Comparison of ENCODE assay signal across 20 cellular contexts in the genomic region with DNA sequence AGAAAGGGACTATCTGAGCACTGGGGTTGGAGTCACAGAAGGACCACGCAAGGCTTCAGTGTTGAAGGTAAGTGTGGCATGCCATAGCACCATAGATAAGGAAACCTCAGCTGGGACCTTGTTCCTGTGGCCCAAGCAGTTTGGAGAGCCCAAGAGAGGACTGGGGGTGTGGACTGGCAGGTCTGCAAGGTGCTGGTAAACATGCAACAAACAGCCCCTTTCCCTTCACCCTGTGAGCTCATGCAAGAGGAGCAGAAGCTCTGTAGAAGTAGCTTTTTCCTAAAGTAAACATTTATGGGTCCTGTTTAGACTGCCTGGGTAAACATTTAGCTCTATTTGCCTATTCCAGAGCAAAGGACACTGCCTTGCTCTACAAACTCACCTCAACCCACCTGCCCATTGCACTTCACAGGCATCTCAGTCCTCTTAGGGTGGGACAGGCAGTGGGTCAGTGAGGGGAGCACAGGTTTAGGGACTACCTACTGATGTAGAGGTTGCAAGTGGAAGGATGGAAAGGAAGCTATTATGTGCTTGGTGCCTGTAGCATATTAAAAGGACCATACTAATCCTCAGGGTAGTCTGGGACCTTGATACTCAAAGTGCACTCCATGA. TPM values are rescaled to one million over a fixed set of nuclear protein-coding genes. Genes with fewer than 3 reads are reported as not detected.
DNase-seq lines count a peak whose midpoint lies in the region; ATAC-seq and TF ChIP-seq lines count a peak whose summit lies in the region.
"Had no signal": no experiment of that assay in that cellular context is flagged by ENCODE, and none has a peak within 500 bp of the region (broad histone marks: within the 10 kb centered on the region; RNA-seq: fewer than 3 reads in every experiment).

No MANE protein-coding gene starts in this region.

- WGBS in spleen, 5 donors: 92 to 100% (median 97%) methylated on average over 1 of the region's 1 CpG

- H3K36me3 Mint-ChIP-seq in progenitor cell of endocrine pancreas (ENCODE audit: insufficient read depth): peaks cover 42% of the 10 kb centered on the region

- H3K36me3 ChIP-seq in spleen: peaks cover 14 to 39% (median 27%) of the 10 kb centered on the region in 6 donors

- DNase-seq in COLO668 (lab: John Stamatoyannopoulos, UW; ENCODE audit: unreplicated experiment): peak; percentile 3
- DNase-seq in NCI-H2029 treated with DMSO at 0.1 percent for 48 hours (lab: John Stamatoyannopoulos, UW): peak; percentile 24
- DNase-seq in left lobe of liver (ENCODE audit: low spot score): no peak
- DNase-seq in progenitor cell of endocrine pancreas (ENCODE audit: low spot score, unreplicated experiment): no peak
- no peak for DNase-seq in spleen
- no peak for DNase-seq in NCI-H1092 (lab: John Stamatoyannopoulos, UW)
- DNase-seq in stimulated activated CD4-positive, alpha-beta T cell treated with anti-CD3 and anti-CD28 coated beads, Interleukin-12 subunit alpha, Interleukin-12 subunit beta, amount 100 ng/mL, for 4 hours: no peak
- DNase-seq: Caco-2; CD8-positive, alpha-beta memory T cell; DMS153; DND-41; EL; GOT3; H7; HFFc6 had no signal

- H3K27me3 Mint-ChIP-seq in progenitor cell of endocrine pancreas: no peaks in the 10 kb centered on the region
- H3K27me3 Mint-ChIP-seq: IgD-negative memory B cell had no signal

- intact Hi-C loops in spleen (cut with DNase I; ENCODE audit: low total_unique reads): no loop called here

- H3K4me1 Mint-ChIP-seq in progenitor cell of endocrine pancreas (ENCODE audit: low read depth): peaks cover 2% of the 10 kb centered on the region
- H3K4me1 Mint-ChIP-seq: B cell; CD8-positive, alpha-beta memory T cell; IgD-negative memory B cell had no signal

- peak overlapping the region; percentile 31 for H3K27ac Mint-ChIP-seq in progenitor cell of endocrine pancreas
- H3K27ac Mint-ChIP-seq: B cell; CD8-positive, alpha-beta memory T cell; HFFc6 had no signal

- TF ChIP-seq CTCF in progenitor cell of endocrine pancreas (IDR thresholded peaks at IDR 0.05; ENCODE audit: unreplicated experiment) (no peak), spleen (IDR thresholded peaks at IDR 0.05 in 8 of 11, conservative IDR thresholded peaks at IDR 0.05 in 3 of 11) (no peak)

- H3K4me1 ChIP-seq in spleen: no peaks in the 10 kb centered on the region
- H3K4me1 ChIP-seq: BLaER1 treated with 17β-estradiol and CSF1 and Interleukin-3, amounts not matched to agents 10 nM and 100 nM; Caco-2 had no signal

- ATAC-seq in left lobe of liver: peak; percentile 77
- ATAC-seq: GM12878, HCT116 had no signal

- peaks cover 33% of the 10 kb centered on the region for H3K9me3 Mint-ChIP-seq in progenitor cell of endocrine pancreas (ENCODE audit: low read depth)

- H3K4me3 Mint-ChIP-seq in progenitor cell of endocrine pancreas (ENCODE audit: low read depth): no peak overlapping the region
- H3K4me3 Mint-ChIP-seq: B cell; CD8-positive, alpha-beta memory T cell; HFFc6; IgD-negative memory B cell had no signal

- H3K27me3 ChIP-seq in spleen (replicated peaks in 1 of 7): no peaks in the 10 kb centered on the region
- H3K27me3 ChIP-seq: BLaER1 treated with 17β-estradiol and CSF1 and Interleukin-3, amounts not matched to agents 10 nM and 100 nM had no signal

- no peak for TF ChIP-seq POLR2A in spleen (IDR thresholded peaks at IDR 0.05)

- H3K9me3 ChIP-seq in spleen: peaks cover 15 to 64% (median 53%) of the 10 kb centered on the region in 8 donors

- H3K27ac ChIP-seq in spleen: no peak overlapping the region
- H3K27ac ChIP-seq: BLaER1 treated with 17β-estradiol and CSF1 and Interleukin-3, amounts not matched to agents 10 nM and 100 nM had no signal

- H3K4me3 ChIP-seq in spleen: no peak overlapping the region
- H3K4me3 ChIP-seq: BLaER1 treated with 17β-estradiol and CSF1 and Interleukin-3, amounts not matched to agents 10 nM and 100 nM; GM12878 had no signal

RNA-seq across cellular contexts. Expression of a gene that starts 12.0 kb away (rescaled TPM):
- total RNA-seq in left lobe of liver (2.4 TPM), progenitor cell of endocrine pancreas (4.7 and 6.1 TPM in 2 replicates), spleen (10 to 100 TPM in 1 of 7 donors, 1 to 10 TPM in 6; 2.8 to 13.7 (median 4.2) TPM)
- 1 to 10 TPM; 1.2 to 2.5 (median 1.7) TPM for polyA plus RNA-seq in spleen

RNA-seq across cellular contexts. Expression of a gene that starts 25.8 kb away (rescaled TPM):
- total RNA-seq in left lobe of liver (2.4 TPM), progenitor cell of endocrine pancreas (17.9 and 19.7 TPM in 2 replicates), spleen (1 to 10 TPM; 4.9 to 8.4 (median 7.1) TPM)
- 1 to 10 TPM; 1.0 to 2.2 (median 1.6) TPM for polyA plus RNA-seq in spleen

RNA-seq across cellular contexts. Expression of a gene that starts 42.5 kb away (rescaled TPM):
- total RNA-seq in left lobe of liver (1.0 TPM), progenitor cell of endocrine pancreas (11.4 and 11.7 TPM in 2 replicates), spleen (1 to 10 TPM; 2.7 to 7.8 (median 4.5) TPM)
- 1 to 10 TPM; 1.6 to 3.1 (median 2.4) TPM for polyA plus RNA-seq in spleen

RNA-seq across cellular contexts. Expression of a gene that starts 57.0 kb away (rescaled TPM):
- 5.5 TPM for total RNA-seq in left lobe of liver
- total RNA-seq in progenitor cell of endocrine pancreas: 25.9 and 27.5 TPM in 2 replicates
- 10 to 100 TPM; 14.4 to 46.3 (median 26.6) TPM for total RNA-seq in spleen
- 10 to 100 TPM in 2 of 3 donors, 1 to 10 TPM in 1; 9.5 to 12.8 (median 12.4) TPM for polyA plus RNA-seq in spleen

Comparison
In these comparisons a context has a peak if more than half of its experiments do, and no peak if none do; other contexts are left out.
1. DNase-seq: peak in COLO668 (single experiment) and NCI-H2029 treated with DMSO at 0.1 percent for 48 hours (single experiment); none in left lobe of liver (single experiment), progenitor cell of endocrine pancreas (single experiment), spleen (single experiment), NCI-H1092 (single experiment) and stimulated activated CD4-positive, alpha-beta T cell treated with anti-CD3 and anti-CD28 coated beads, Interleukin-12 subunit alpha, Interleukin-12 subunit beta, amount 100 ng/mL, for 4 hours (single experiment).